Comparison of ENCODE assay signal across 18 cellular contexts in the genomic region with DNA sequence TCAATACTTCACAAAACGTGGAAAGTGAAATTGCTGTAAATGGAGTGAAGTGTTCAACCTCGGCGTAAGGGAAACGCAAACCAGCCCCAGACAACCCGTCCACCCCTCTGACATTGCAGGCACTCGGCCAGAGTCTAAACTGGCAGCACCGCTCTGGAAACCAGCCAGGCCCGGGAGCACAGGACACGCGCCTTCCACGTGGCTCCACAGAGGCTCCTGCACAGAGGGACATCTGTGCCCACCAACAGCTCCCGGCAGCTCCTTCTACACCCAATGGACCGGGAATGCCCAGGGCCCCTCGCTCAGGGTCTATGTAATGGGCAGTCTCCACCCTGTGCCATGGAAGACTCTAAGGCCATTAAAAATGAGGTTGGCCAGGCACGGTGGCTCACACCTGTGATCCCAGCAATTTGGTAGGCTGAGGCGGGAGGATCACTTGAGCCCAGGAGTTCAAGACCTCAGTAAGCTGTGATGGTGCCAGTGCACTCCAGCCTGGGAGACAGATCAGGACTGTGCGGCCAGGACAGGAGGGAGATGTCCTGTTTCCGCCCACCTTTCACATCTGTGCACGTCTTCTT. TPM values are rescaled to one million over a fixed set of nuclear protein-coding genes. Genes with fewer than 3 reads are reported as not detected.
A peak's percentile ranks its signal among the peaks of the same experiment; 100 is the strongest.
DNase-seq lines count a peak whose midpoint lies in the region; ATAC-seq lines count a peak whose summit lies in the region.
"Had no signal": no experiment of that assay in that cellular context is flagged by ENCODE, and none has a peak within 500 bp of the region (broad histone marks: within the 10 kb centered on the region; RNA-seq: fewer than 3 reads in every experiment).

No MANE protein-coding gene starts in this region.

- peak; percentile 63 for DNase-seq in G401 (ENCODE audit: low spot score)
- DNase-seq in NCI-H774 (lab: John Stamatoyannopoulos, UW), result peak; percentile 26
- peak; percentile 26 for DNase-seq in globus pallidus (ENCODE audit: low spot score)
- peak in 30 of 56 donors; percentile 4 to 74 (median 30) for DNase-seq in nucleus accumbens (lab: John Stamatoyannopoulos, UW)
- no peak for DNase-seq in activated effector memory CD4-positive, alpha-beta T cell treated with Interleukin-2 at 50 U/mL for 16 hours
- no peak for DNase-seq in stimulated activated naive CD8-positive, alpha-beta T cell treated with anti-CD3 and anti-CD28 coated beads, Interleukin-15, Interleukin-2, amounts not matched to agents 100 U/mL and 50 U/mL, for 24 hours
- DNase-seq in H4 (ENCODE audit: low spot score), result no peak
- no peak for DNase-seq in MV-4-11 (lab: John Stamatoyannopoulos, UW)
- DNase-seq: activated naive CD8-positive, alpha-beta T cell treated with anti-CD3 and anti-CD28 coated beads for 36 hours; activated T-cell treated with anti-CD3 and anti-CD28 coated beads, Interleukin-2, amount 50 U/mL, for 1 hour; effector memory CD4-positive, alpha-beta T cell; Kasumi-1; lower lobe of right lung; NCI-H2081 treated with DMSO at 0.1 percent for 48 hours; NK-92 treated with Interleukin-12 subunit alpha and Interleukin-12 subunit beta, amount 100 ng/mL, for 24 hours; SIG-M5 had no signal

- in situ Hi-C loops in G401 (cut with HindIII; ENCODE audit: low sequenced_read_pairs), result no loop called here

- no peak for ATAC-seq in stimulated activated naive CD8-positive, alpha-beta T cell treated with anti-CD3 and anti-CD28 coated beads, Interleukin-15, Interleukin-2, amounts not matched to agents 100 U/mL and 50 U/mL, for 24 hours
- ATAC-seq: lower lobe of right lung had no signal

RNA-seq across cellular contexts. Expression of gene HELZ2, which starts 3.4 kb away (rescaled TPM):
- 10.1 and 14.3 TPM in 2 replicates for total RNA-seq in G401 (2014; rRNA removed; shearing (Covaris generic))
- 12.3 and 23.2 TPM in 2 replicates for total RNA-seq in H4 (2014; rRNA removed; shearing (Covaris generic))

RNA-seq across cellular contexts. Expression of gene FNDC11, which starts 23.4 kb away (rescaled TPM):
- total RNA-seq in G401 (2014; rRNA removed; shearing (Covaris generic)), result 0.86 and 1.4 TPM in 2 replicates
- not detected in 2 replicates for total RNA-seq in H4 (2014; rRNA removed; shearing (Covaris generic))

RNA-seq across cellular contexts. Expression of gene SRMS, which starts 29.9 kb away (rescaled TPM):
- total RNA-seq in G401 (2014; rRNA removed; shearing (Covaris generic)), result not detected in 2 replicates
- total RNA-seq in H4 (2014; rRNA removed; shearing (Covaris generic)), result not detected in 2 replicates
- total RNA-seq: activated naive CD8-positive, alpha-beta T cell treated with anti-CD3 and anti-CD28 coated beads for 36 hours; cardiac muscle cell; lower lobe of right lung; temporal lobe had no signal

RNA-seq across cellular contexts. Expression of gene PTK6, which starts 40.2 kb away (rescaled TPM):
- total RNA-seq in G401 (2014; rRNA removed; shearing (Covaris generic)), result 0.10 TPM in 1 of 2 replicates, not detected in the other
- not detected in 2 replicates for total RNA-seq in H4 (2014; rRNA removed; shearing (Covaris generic))
- total RNA-seq: cardiac muscle cell, temporal lobe had no signal

RNA-seq across cellular contexts. Expression of gene GMEB2, which starts 49.5 kb away (rescaled TPM):
- total RNA-seq in G401 (2014; rRNA removed; shearing (Covaris generic)), result 19.3 and 19.7 TPM in 2 replicates
- 5.5 and 6.0 TPM in 2 replicates for total RNA-seq in H4 (2014; rRNA removed; shearing (Covaris generic))

Comparison
In these comparisons a context has a peak if more than half of its experiments do, and no peak if none do; other contexts are left out.
1. DNase-seq: peak in G401 (single experiment), NCI-H774 (single experiment), globus pallidus (single experiment) and nucleus accumbens (30 of 56); none in activated effector memory CD4-positive, alpha-beta T cell treated with Interleukin-2 at 50 U/mL for 16 hours (single experiment), stimulated activated naive CD8-positive, alpha-beta T cell treated with anti-CD3 and anti-CD28 coated beads, Interleukin-15, Interleukin-2, amounts not matched to agents 100 U/mL and 50 U/mL, for 24 hours (single experiment), H4 (single experiment) and MV-4-11 (single experiment).